ENCODE assay signal across 1 cellular context in genomic region chr10:72056932-72057751, GRCh38.
TF ChIP-seq lines count a peak whose summit lies in the region.

No MANE protein-coding gene starts in this region.

TF ChIP-seq in HepG2, 621 proteins besides CTCF, POLR2A, EP300 and RAD21 (continued from another document and continues in another):
- peak; percentile 72 for TF ChIP-seq PAXIP1 (CRISPR knock-in tag; conservative IDR thresholded peaks at IDR 0.05)
- no peak for TF ChIP-seq ARHGAP35 (CRISPR knock-in tag; IDR thresholded peaks at IDR 0.05; ENCODE audit: borderline replicate concordance)
- peak; percentile 40; the same call in 1 of the 2 replicates for TF ChIP-seq ZNF367 (CRISPR knock-in tag; IDR thresholded peaks at IDR 0.05; ENCODE audit: borderline replicate concordance)
- TF ChIP-seq ZNF569 (CRISPR knock-in tag; IDR thresholded peaks at IDR 0.05; ENCODE audit: borderline replicate concordance) = no peak
- TF ChIP-seq ZNF264 (CRISPR knock-in tag; IDR thresholded peaks at IDR 0.05) = peak; percentile 78; the same call in 1 of the 2 replicates
- TF ChIP-seq SCMH1 (CRISPR knock-in tag; IDR thresholded peaks at IDR 0.05; ENCODE audit: borderline replicate concordance) = no peak
- TF ChIP-seq ZNF143 (CRISPR knock-in tag; IDR thresholded peaks at IDR 0.05) = peak; percentile 78
- no peak for TF ChIP-seq ZNF10 (CRISPR knock-in tag; IDR thresholded peaks at IDR 0.05; ENCODE audit: borderline replicate concordance, low read depth)
- no peak; the same call in 1 of the 2 replicates for TF ChIP-seq TAF1 (CRISPR knock-in tag; IDR thresholded peaks at IDR 0.05)
- no peak for TF ChIP-seq SMAD1 (CRISPR knock-in tag; IDR thresholded peaks at IDR 0.05; ENCODE audit: borderline replicate concordance, low read depth)
- TF ChIP-seq KAT8 (CRISPR knock-in tag; IDR thresholded peaks at IDR 0.05) = peak; percentile 43; the same call in 1 of the 2 replicates
- TF ChIP-seq DMAP1 (CRISPR knock-in tag; IDR thresholded peaks at IDR 0.05) = peak; percentile 15; the same call in 1 of the 2 replicates
- TF ChIP-seq ISL2 (CRISPR knock-in tag; IDR thresholded peaks at IDR 0.05) = peak; percentile 53; the same call in 1 of the 2 replicates
- TF ChIP-seq NFYC (CRISPR knock-in tag; IDR thresholded peaks at IDR 0.05) = no peak
- TF ChIP-seq WIZ (CRISPR knock-in tag; IDR thresholded peaks at IDR 0.05) = 0 out of 2 replicates have a peak, but pooled peaks have one; percentile 46
- no peak for TF ChIP-seq HNRNPH1 (optimal IDR thresholded peaks at IDR 0.05; ENCODE audit: low read depth, low read length)
- TF ChIP-seq MAX (IDR thresholded peaks at IDR 0.05) = peak; percentile 86
- peak; percentile 41; the same call in 1 of the 2 replicates for TF ChIP-seq PHF21A (CRISPR knock-in tag; IDR thresholded peaks at IDR 0.05)
- TF ChIP-seq NKX3-1 (CRISPR knock-in tag; IDR thresholded peaks at IDR 0.05) = peak; percentile 56; the same call in 1 of the 2 replicates
- no peak for TF ChIP-seq PTBP1 (IDR thresholded peaks at IDR 0.05; ENCODE audit: low read depth, low read length, poor library complexity, severe bottlenecking)
- TF ChIP-seq REST (IDR thresholded peaks at IDR 0.05; ENCODE audit: borderline replicate concordance in 1 of 2, low read depth in 1 of 2, low read length in 2 of 2) = no peak
- TF ChIP-seq ZNF788 (CRISPR knock-in tag; IDR thresholded peaks at IDR 0.05; ENCODE audit: borderline replicate concordance) = no peak; the same call in 1 of the 2 replicates
- no peak for TF ChIP-seq SNAPC2 (CRISPR knock-in tag; IDR thresholded peaks at IDR 0.05)
- no peak for TF ChIP-seq BHLHE40 (IDR thresholded peaks at IDR 0.05; ENCODE audit: low read length)
- no peak for TF ChIP-seq HNRNPUL1 (IDR thresholded peaks at IDR 0.05; ENCODE audit: low read depth, low read length)
- TF ChIP-seq ZNF749 (CRISPR knock-in tag; IDR thresholded peaks at IDR 0.05; ENCODE audit: borderline replicate concordance) = no peak
- no peak for TF ChIP-seq SP1 (IDR thresholded peaks at IDR 0.05)
- TF ChIP-seq SP1 (CRISPR knock-in tag; IDR thresholded peaks at IDR 0.05) = peak; percentile 21; the same call in 1 of the 2 replicates
- peak; percentile 63; the same call in 1 of the 2 replicates for TF ChIP-seq MYC (CRISPR knock-in tag; IDR thresholded peaks at IDR 0.05; ENCODE audit: borderline replicate concordance)
- TF ChIP-seq NFAT5 (CRISPR knock-in tag; IDR thresholded peaks at IDR 0.05) = 0 out of 2 replicates have a peak, but pooled peaks have one; percentile 24
- TF ChIP-seq KLF15 (CRISPR knock-in tag; IDR thresholded peaks at IDR 0.05; ENCODE audit: borderline replicate concordance) = no peak
- TF ChIP-seq ATAD3A (CRISPR knock-in tag; IDR thresholded peaks at IDR 0.05) = no peak
- TF ChIP-seq MLX (CRISPR knock-in tag; IDR thresholded peaks at IDR 0.05) = peak; percentile 35; the same call in 1 of the 2 replicates
- 0 out of 2 replicates have a peak, but pooled peaks have one; percentile 60 for TF ChIP-seq ZNF224 (CRISPR knock-in tag; IDR thresholded peaks at IDR 0.05)
- TF ChIP-seq ZNF318 (CRISPR knock-in tag; IDR thresholded peaks at IDR 0.05) = 0 out of 2 replicates have a peak, but pooled peaks have one; percentile 68
- 0 out of 2 replicates have a peak, but pooled peaks have one; percentile 43 for TF ChIP-seq ATF2 (CRISPR knock-in tag; IDR thresholded peaks at IDR 0.05)
